2 cellular contexts compared by ENCODE assay signal in genomic region chr19:44725251-44725650, GRCh38.
TF ChIP-seq lines count a peak whose summit lies in the region.

No MANE protein-coding gene starts in this region.

TF ChIP-seq in K562, 482 proteins besides CTCF, POLR2A, EP300 and RAD21:
- TF ChIP-seq RCOR1 (IDR thresholded peaks at IDR 0.05; ENCODE audit: borderline replicate concordance in 1 of 2, low read depth in 2 of 2, low read length in 2 of 2) = no peak
- TF ChIP-seq FOXM1 (IDR thresholded peaks at IDR 0.05; ENCODE audit: low read depth) = no peak
- no peak for TF ChIP-seq FOXM1 (CRISPR knock-in tag; IDR thresholded peaks at IDR 0.05; ENCODE audit: low read depth)
- TF ChIP-seq ZNF445 (CRISPR knock-in tag; IDR thresholded peaks at IDR 0.05; ENCODE audit: low read depth) = no peak
- no peak for TF ChIP-seq ZBTB9 (CRISPR knock-in tag; IDR thresholded peaks at IDR 0.05)
- no peak for TF ChIP-seq CHAMP1 (IDR thresholded peaks at IDR 0.05)
- no peak for TF ChIP-seq ETV1 (tag; conservative IDR thresholded peaks at IDR 0.05; ENCODE audit: low read depth)
- no peak for TF ChIP-seq WHSC1 (IDR thresholded peaks at IDR 0.05; ENCODE audit: low read length)
- peak; percentile 25; the same call in 1 of the 2 replicates for TF ChIP-seq VEZF1 (CRISPR knock-in tag; IDR thresholded peaks at IDR 0.05)
- TF ChIP-seq ZNF586 (CRISPR knock-in tag; conservative IDR thresholded peaks at IDR 0.05) = no peak
TF ChIP-seq in K562: peak in this region for 1.

TF ChIP-seq in liver, 16 proteins besides CTCF, POLR2A, EP300 and RAD21:
- TF ChIP-seq HNF4G (IDR thresholded peaks at IDR 0.05) (peak; percentile 96), FOXA1 (IDR thresholded peaks at IDR 0.05) (peak; percentile 7), GABPA (IDR thresholded peaks at IDR 0.05 in 1 of 2, conservative IDR thresholded peaks at IDR 0.05 in 1 of 2) (no peak), TAF1 (conservative IDR thresholded peaks at IDR 0.05) (no peak), JUND (IDR thresholded peaks at IDR 0.05) (peak in 1 of 2 donors; percentile 67), HNF4A (conservative IDR thresholded peaks at IDR 0.05) (peak; percentile 92 to 95), REST (IDR thresholded peaks at IDR 0.05) (peak; percentile 29), EGR1 (IDR thresholded peaks at IDR 0.05; ENCODE audit: low read depth in 2 of 2) (peak; percentile 19 to 82), FOXA2 (IDR thresholded peaks at IDR 0.05) (no peak), SP1 (IDR thresholded peaks at IDR 0.05) (peak; percentile 93), ZBTB33 (IDR thresholded peaks at IDR 0.05) (peak; percentile 67), RXRA (IDR thresholded peaks at IDR 0.05) (peak; percentile 92 to 95), NR2F2 (IDR thresholded peaks at IDR 0.05) (peak; percentile 10), YY1 (IDR thresholded peaks at IDR 0.05) (no peak), MAX (IDR thresholded peaks at IDR 0.05) (peak; percentile 83), ATF3 (IDR thresholded peaks at IDR 0.05) (no peak)
